8 cellular contexts compared by ENCODE assay signal in the genomic region with DNA sequence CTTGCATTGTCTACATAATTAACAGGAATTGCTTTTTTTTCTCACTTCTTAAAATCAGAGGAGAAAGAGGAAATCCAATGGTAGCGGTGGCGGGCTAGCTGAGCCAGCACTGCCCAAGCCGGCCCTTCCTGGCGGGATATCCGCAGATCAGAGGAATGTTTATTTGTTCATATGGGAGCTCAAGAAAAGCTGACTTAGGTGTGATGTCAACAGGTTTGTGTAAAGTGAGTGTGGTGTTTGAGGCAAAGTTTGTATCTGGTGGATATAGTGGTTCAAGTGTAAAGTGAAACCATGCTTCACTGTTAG.
A peak's percentile ranks its signal among the peaks of the same experiment; 100 is the strongest.
DNase-seq lines count a peak whose midpoint lies in the region; ATAC-seq and TF ChIP-seq lines count a peak whose summit lies in the region.

No MANE protein-coding gene starts in this region.

- no peaks in the 10 kb centered on the region for H3K9me2 ChIP-seq in MM.1S (replicated peaks; ENCODE audit: insufficient read depth, low read length)

- H3K9me3 ChIP-seq in BLaER1 treated with 17β-estradiol and CSF1 and Interleukin-3, amounts not matched to agents 10 nM and 100 nM (replicated peaks in 1 of 11), result no peaks in the 10 kb centered on the region
- H3K9me3 ChIP-seq in MM.1S (replicated peaks; ENCODE audit: insufficient read depth, low read length) (no peaks in the 10 kb centered on the region), muscle layer of duodenum (ENCODE audit: control insufficient read depth in 1 of 2, low read length in 2 of 2) (no peaks in the 10 kb centered on the region)

- peaks cover 25% of the 10 kb centered on the region for H3F3A ChIP-seq in MM.1S (ENCODE audit: insufficient read depth, low read length)

- H3K27me3 ChIP-seq in BLaER1 treated with 17β-estradiol and CSF1 and Interleukin-3, amounts not matched to agents 10 nM and 100 nM, result no peaks in the 10 kb centered on the region
- no peaks in the 10 kb centered on the region for H3K27me3 ChIP-seq in MM.1S (replicated peaks; ENCODE audit: insufficient read depth, low read length)
- no peaks in the 10 kb centered on the region for H3K27me3 ChIP-seq in muscle layer of duodenum (ENCODE audit: low read depth, low read length)

- ATAC-seq in HG03025 (IDR thresholded peaks at IDR 0.05; ENCODE audit: low FRiP score, unreplicated experiment) (no peak), HG02981 (IDR thresholded peaks at IDR 0.05; ENCODE audit: unreplicated experiment) (no peak), GM19463 (IDR thresholded peaks at IDR 0.05; ENCODE audit: unreplicated experiment) (no peak)

- peak overlapping the region; percentile 73 to 83 (median 79) for H3K4me3 ChIP-seq in BLaER1 treated with 17β-estradiol and CSF1 and Interleukin-3, amounts not matched to agents 10 nM and 100 nM
- peak overlapping the region; percentile 78 for H3K4me3 ChIP-seq in MM.1S (ENCODE audit: low read length)
- peak overlapping the region; percentile 88 to 92 for H3K4me3 ChIP-seq in muscle layer of duodenum (ENCODE audit: low read depth in 1 of 2, low read length in 2 of 2)

- H3K27ac ChIP-seq in BLaER1 treated with 17β-estradiol and CSF1 and Interleukin-3, amounts not matched to agents 10 nM and 100 nM, result peak overlapping the region; percentile 24 to 96 (median 93); a peak in 20 of 22 replicates
- peak overlapping the region; percentile 92; the same call in 1 of the 2 replicates for H3K27ac ChIP-seq in MM.1S (ENCODE audit: low read length)
- no peak overlapping the region for H3K27ac ChIP-seq in muscle layer of duodenum (ENCODE audit: low read length)

- DNase-seq in MM.1S, result peak; percentile 47
- peak; percentile 24 for DNase-seq in cerebellar cortex (ENCODE audit: low spot score)
- DNase-seq in D341Med (ENCODE audit: low spot score), result no peak

- no peaks in the 10 kb centered on the region for H3K36me3 ChIP-seq in BLaER1 treated with 17β-estradiol and CSF1 and Interleukin-3, amounts not matched to agents 10 nM and 100 nM
- H3K36me3 ChIP-seq in MM.1S (replicated peaks; ENCODE audit: insufficient read depth, low read length) (no peaks in the 10 kb centered on the region), muscle layer of duodenum (ENCODE audit: control insufficient read depth in 1 of 2, insufficient read depth in 2 of 2, low read length in 2 of 2) (no peaks in the 10 kb centered on the region)

- H3K9ac ChIP-seq in BLaER1 treated with 17β-estradiol and CSF1 and Interleukin-3, amounts not matched to agents 10 nM and 100 nM, result peak overlapping the region; percentile 60 to 94 (median 89); a peak in 21 of 22 replicates
- peak overlapping the region; percentile 77 for H3K9ac ChIP-seq in MM.1S (ENCODE audit: low read length)

- H4K20me1 ChIP-seq in BLaER1 treated with 17β-estradiol and CSF1 and Interleukin-3, amounts not matched to agents 10 nM and 100 nM, result peaks cover 0 to 8% (median 0%) of the 10 kb centered on the region in 11 experiments; a peak in 1 of 22 replicates
- no peaks in the 10 kb centered on the region for H4K20me1 ChIP-seq in MM.1S (ENCODE audit: insufficient read depth, low read length)

- peaks cover 34% of the 10 kb centered on the region for H3K79me2 ChIP-seq in MM.1S (ENCODE audit: low read length)

- H3K4me2 ChIP-seq in BLaER1 treated with 17β-estradiol and CSF1 and Interleukin-3, amounts not matched to agents 10 nM and 100 nM, result peak overlapping the region; percentile 81 to 94 (median 89)
- H3K4me2 ChIP-seq in MM.1S (ENCODE audit: low read depth, low read length), result peak overlapping the region; percentile 79

- no peak for TF ChIP-seq CTCF in MM.1S (IDR thresholded peaks at IDR 0.05; ENCODE audit: low read length)

- H2AFZ ChIP-seq in MM.1S (ENCODE audit: low read length), result peak overlapping the region; percentile 83

- peaks cover 32 to 42% (median 41%) of the 10 kb centered on the region in 10 experiments for H3K4me1 ChIP-seq in BLaER1 treated with 17β-estradiol and CSF1 and Interleukin-3, amounts not matched to agents 10 nM and 100 nM
- peaks cover 25% of the 10 kb centered on the region; the same call in 1 of the 2 replicates for H3K4me1 ChIP-seq in MM.1S (ENCODE audit: low read length)
- peaks cover 0 to 7% of the 10 kb centered on the region in 2 donors for H3K4me1 ChIP-seq in muscle layer of duodenum (ENCODE audit: control insufficient read depth in 1 of 2, insufficient read depth in 2 of 2, low read length in 2 of 2)
